ENCODE assay signal across 22 cellular contexts in genomic region chr4:171308661-171309060, GRCh38.
"Had no signal": no experiment of that assay in that cellular context is flagged by ENCODE, and none has a peak within 500 bp of the region (broad histone marks: within the 10 kb centered on the region; RNA-seq: fewer than 3 reads in every experiment).

No MANE protein-coding gene starts in this region.

- H3K27me3 Mint-ChIP-seq: activated B cell treated with CpG ODN at 0.5 μM for 24 hours; activated CD8-positive, alpha-beta T cell treated with anti-CD3 and anti-CD28 coated beads for 36 hours; activated T-helper 17 cell treated with anti-CD3 and anti-CD28 coated beads, Interleukin-2, amount 50 U/mL, for 72 hours had no signal

- DNase-seq: activated B cell treated with CpG ODN at 0.5 μM for 24 hours; activated CD4-positive, alpha-beta T cell treated with anti-CD3 and anti-CD28 coated beads, Interleukin-2, amount 50 U/mL, for 1 hour; activated CD8-positive, alpha-beta T cell treated with anti-CD3 and anti-CD28 coated beads for 36 hours; activated gamma-delta T cell treated with Interleukin-2 at 50 U/mL for 16 hours; activated naive CD4-positive, alpha-beta T cell treated with anti-CD3 and anti-CD28 coated beads, Interleukin-2, amount 50 U/mL, for 16 hours; activated T-cell treated with anti-CD3 and anti-CD28 coated beads, Interleukin-2, amount 50 U/mL, for 4 hours; amniotic stem cell; brain microvascular endothelial cell; cortex of kidney; foreskin keratinocyte; heart left ventricle; hypothalamus; naive thymus-derived CD8-positive, alpha-beta T cell; occipital lobe; right cardiac atrium; stimulated activated CD4-positive, alpha-beta T cell treated with anti-CD3 and anti-CD28 coated beads, Interleukin-15, amount 100 ng/mL, for 24 hours; stimulated activated CD4-positive, alpha-beta T cell treated with anti-CD3 and anti-CD28 coated beads, Interleukin-2, amount 100 ng/mL, for 24 hours; stimulated activated naive CD4-positive, alpha-beta T cell; tibial artery; upper lobe of right lung had no signal

- H3K9me3 Mint-ChIP-seq: activated B cell treated with CpG ODN at 0.5 μM for 24 hours had no signal

- ATAC-seq: activated CD8-positive, alpha-beta T cell treated with anti-CD3 and anti-CD28 coated beads for 36 hours; activated T-cell treated with anti-CD3 and anti-CD28 coated beads, Interleukin-2, amount 50 U/mL, for 4 hours; activated T-helper 17 cell treated with anti-CD3 and anti-CD28 coated beads, Interleukin-2, amount 50 U/mL, for 72 hours; foreskin keratinocyte; heart left ventricle; naive thymus-derived CD8-positive, alpha-beta T cell; right cardiac atrium; upper lobe of right lung had no signal

- H3K4me3 Mint-ChIP-seq: activated B cell treated with CpG ODN at 0.5 μM for 24 hours; activated CD8-positive, alpha-beta T cell treated with anti-CD3 and anti-CD28 coated beads for 36 hours; activated T-cell treated with anti-CD3 and anti-CD28 coated beads, Interleukin-2, amount 50 U/mL, for 4 hours; activated T-helper 17 cell treated with anti-CD3 and anti-CD28 coated beads, Interleukin-2, amount 50 U/mL, for 72 hours; naive thymus-derived CD8-positive, alpha-beta T cell; neural crest cell had no signal

- H3K27ac Mint-ChIP-seq: activated B cell treated with CpG ODN at 0.5 μM for 24 hours; activated CD8-positive, alpha-beta T cell treated with anti-CD3 and anti-CD28 coated beads for 36 hours; activated T-helper 17 cell treated with anti-CD3 and anti-CD28 coated beads, Interleukin-2, amount 50 U/mL, for 72 hours; naive thymus-derived CD8-positive, alpha-beta T cell had no signal

- H3K4me1 Mint-ChIP-seq: activated B cell treated with CpG ODN at 0.5 μM for 24 hours; activated T-helper 17 cell treated with anti-CD3 and anti-CD28 coated beads, Interleukin-2, amount 50 U/mL, for 72 hours; naive thymus-derived CD8-positive, alpha-beta T cell; neural crest cell had no signal

- H3K36me3 Mint-ChIP-seq: naive thymus-derived CD8-positive, alpha-beta T cell had no signal
